Comparison of ENCODE assay signal across 1 cellular context in genomic region chr3:36944641-36945270, GRCh38.
TF ChIP-seq lines count a peak whose summit lies in the region.

TSS of gene TRANK1 (minus strand) at chr3:36945054. CDS start at chr3:36944809, 245 bp downstream.

TF ChIP-seq in liver, 16 proteins besides CTCF, POLR2A, EP300 and RAD21 (continued from another document):
- TF ChIP-seq REST (IDR thresholded peaks at IDR 0.05): no peak
